Comparison of ENCODE assay signal across 12 cellular contexts in the genomic region with DNA sequence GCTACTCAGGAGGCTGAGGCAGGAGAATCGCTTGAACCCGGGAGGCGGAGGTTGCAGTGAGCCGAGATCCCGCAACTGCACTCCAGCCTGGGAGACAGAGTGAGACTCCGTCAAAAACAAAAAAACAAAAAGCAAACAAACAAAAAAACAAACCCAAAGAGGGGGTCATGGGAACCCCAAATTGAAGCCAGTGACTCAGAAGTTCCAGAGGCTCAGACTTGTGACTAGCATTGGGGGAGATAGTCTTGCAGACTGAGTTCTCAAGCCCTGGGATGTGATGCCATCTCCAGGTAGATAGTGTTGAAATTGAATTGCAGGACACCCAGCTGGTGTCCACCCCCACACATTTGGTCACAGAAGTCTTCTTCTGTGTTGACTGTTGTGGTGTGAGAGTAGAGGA. TPM values are rescaled to one million over a fixed set of nuclear protein-coding genes. Genes with fewer than 3 reads are reported as not detected.
DNase-seq lines count a peak whose midpoint lies in the region; ATAC-seq, FAIRE-seq and TF ChIP-seq lines count a peak whose summit lies in the region.
"Had no signal": no experiment of that assay in that cellular context is flagged by ENCODE, and none has a peak within 500 bp of the region (broad histone marks: within the 10 kb centered on the region; RNA-seq: fewer than 3 reads in every experiment).

No MANE protein-coding gene starts in this region.

- H3K27ac ChIP-seq in upper lobe of left lung (peak overlapping the region in 3 of 4 donors; percentile 47 to 74 (median 69)), kidney (ENCODE audit: low read depth in 2 of 2, low read length in 2 of 2) (peak overlapping the region in 1 of 2 donors; percentile 85)
- H3K27ac ChIP-seq: Peyer's patch had no signal

- no peak for FAIRE-seq in kidney (lab: Jason Lieb, UNC)
- FAIRE-seq: endometrium had no signal

- H3K9me3 Mint-ChIP-seq in natural killer cell treated with Interleukin-12 subunit alpha and Interleukin-12 subunit beta and Interleukin-15 and Interleukin-18, amount 100 ng/mL, for 72 hours = no peaks in the 10 kb centered on the region
- H3K9me3 Mint-ChIP-seq in natural killer cell = no peaks in the 10 kb centered on the region
- peaks cover 3% of the 10 kb centered on the region for H3K9me3 Mint-ChIP-seq in activated CD4-positive, alpha-beta memory T cell treated with anti-CD3 and anti-CD28 coated beads, Interleukin-2, amount 10 ng/mL, durations not matched to agents 7 days and 5 days

- H3K9me3 ChIP-seq in upper lobe of left lung (no peaks in the 10 kb centered on the region), kidney (ENCODE audit: control insufficient read depth in 1 of 2, low read length in 2 of 2) (no peaks in the 10 kb centered on the region)
- H3K9me3 ChIP-seq: Peyer's patch had no signal

- H3K4me3 ChIP-seq in fibroblast of villous mesenchyme (ENCODE audit: low read depth, low read length) (no peak overlapping the region), upper lobe of left lung (no peak overlapping the region), kidney (ENCODE audit: low read length in 2 of 2) (no peak overlapping the region)
- H3K4me3 ChIP-seq: Peyer's patch had no signal

- 92 to 93% methylated on average over 6 of the region's 6 CpGs for WGBS in upper lobe of left lung, 2 donors

- POLR2A ChIA-PET in activated CD4-positive, alpha-beta memory T cell treated with anti-CD3 and anti-CD28 coated beads, Interleukin-2, amount 10 ng/mL, durations not matched to agents 7 days and 5 days (lab: Charles Lee) = no interaction called here
- POLR2A ChIA-PET in GM10248 (lab: Yijun Ruan, JAX) = no interaction called here

- no peaks in the 10 kb centered on the region for H3K27me3 Mint-ChIP-seq in natural killer cell treated with Interleukin-12 subunit alpha and Interleukin-12 subunit beta and Interleukin-15 and Interleukin-18, amount 100 ng/mL, for 72 hours
- no peaks in the 10 kb centered on the region for H3K27me3 Mint-ChIP-seq in natural killer cell (ENCODE audit: low read depth in 2 of 2)
- H3K27me3 Mint-ChIP-seq in activated CD4-positive, alpha-beta memory T cell treated with anti-CD3 and anti-CD28 coated beads, Interleukin-2, amount 10 ng/mL, durations not matched to agents 7 days and 5 days = peaks cover 1% of the 10 kb centered on the region
- H3K27me3 Mint-ChIP-seq: CD4-positive, alpha-beta memory T cell had no signal

- no peak for ATAC-seq in natural killer cell treated with Interleukin-12 subunit alpha and Interleukin-12 subunit beta and Interleukin-15 and Interleukin-18, amount 100 ng/mL, for 72 hours
- ATAC-seq in natural killer cell (no peak), upper lobe of left lung (ENCODE audit: low FRiP score in 2 of 2) (no peak)

- H3K36me3 ChIP-seq in upper lobe of left lung (no peaks in the 10 kb centered on the region), kidney (ENCODE audit: control insufficient read depth in 1 of 2, insufficient read depth in 2 of 2, low read length in 2 of 2) (no peaks in the 10 kb centered on the region)
- H3K36me3 ChIP-seq: Peyer's patch had no signal

- no peak overlapping the region for H3K4me3 Mint-ChIP-seq in natural killer cell treated with Interleukin-12 subunit alpha and Interleukin-12 subunit beta and Interleukin-15 and Interleukin-18, amount 100 ng/mL, for 72 hours
- H3K4me3 Mint-ChIP-seq in natural killer cell = no peak overlapping the region
- no peak overlapping the region for H3K4me3 Mint-ChIP-seq in activated CD4-positive, alpha-beta memory T cell treated with anti-CD3 and anti-CD28 coated beads, Interleukin-2, amount 10 ng/mL, durations not matched to agents 7 days and 5 days
- H3K4me3 Mint-ChIP-seq: CD4-positive, alpha-beta memory T cell had no signal

- H3K27ac Mint-ChIP-seq in natural killer cell treated with Interleukin-12 subunit alpha and Interleukin-12 subunit beta and Interleukin-15 and Interleukin-18, amount 100 ng/mL, for 72 hours = no peak overlapping the region
- no peak overlapping the region for H3K27ac Mint-ChIP-seq in natural killer cell
- H3K27ac Mint-ChIP-seq in activated CD4-positive, alpha-beta memory T cell treated with anti-CD3 and anti-CD28 coated beads, Interleukin-2, amount 10 ng/mL, durations not matched to agents 7 days and 5 days = no peak overlapping the region

- H3K27me3 ChIP-seq in upper lobe of left lung = no peaks in the 10 kb centered on the region
- H3K27me3 ChIP-seq: Peyer's patch had no signal

- TF ChIP-seq EP300 in upper lobe of left lung (IDR thresholded peaks at IDR 0.05) = no peak

- intact Hi-C loops in natural killer cell (cut with micrococcal nuclease) (no loop called here), kidney (cut with DNase I) (no loop called here)

- CTCF ChIA-PET in activated CD4-positive, alpha-beta memory T cell treated with anti-CD3 and anti-CD28 coated beads, Interleukin-2, amount 10 ng/mL, durations not matched to agents 7 days and 5 days (lab: Charles Lee) = interaction anchor here (1.5 kb wide), 1 partner anchor 41 kb away, joined by 3 read pairs; no protein-coding TSS in a partner anchor
- CTCF ChIA-PET in GM10248 (lab: Yijun Ruan, JAX) = interaction anchor here (1.5 to 2.0 kb wide), 2 partner anchors 43 to 84 kb away, joined by 3 to 4 read pairs; no protein-coding TSS in a partner anchor

- peaks cover 11 to 17% (median 13%) of the 10 kb centered on the region in 4 donors for H3K4me1 ChIP-seq in upper lobe of left lung
- H3K4me1 ChIP-seq in kidney (ENCODE audit: control insufficient read depth in 1 of 2, insufficient read depth in 1 of 2, low read depth in 1 of 2, low read length in 2 of 2) = peaks cover 0 to 11% of the 10 kb centered on the region in 2 donors

- H3K36me3 Mint-ChIP-seq in natural killer cell treated with Interleukin-12 subunit alpha and Interleukin-12 subunit beta and Interleukin-15 and Interleukin-18, amount 100 ng/mL, for 72 hours = no peaks in the 10 kb centered on the region
- no peaks in the 10 kb centered on the region for H3K36me3 Mint-ChIP-seq in natural killer cell
- peaks cover 13% of the 10 kb centered on the region for H3K36me3 Mint-ChIP-seq in activated CD4-positive, alpha-beta memory T cell treated with anti-CD3 and anti-CD28 coated beads, Interleukin-2, amount 10 ng/mL, durations not matched to agents 7 days and 5 days (ENCODE audit: low read depth)
- H3K36me3 Mint-ChIP-seq: CD4-positive, alpha-beta memory T cell had no signal

- TF ChIP-seq CTCF in natural killer cell (IDR thresholded peaks at IDR 0.05) (no peak), fibroblast of villous mesenchyme (IDR thresholded peaks at IDR 0.05; ENCODE audit: insufficient read depth, low read depth, low read length) (no peak), upper lobe of left lung (IDR thresholded peaks at IDR 0.05) (no peak), kidney (IDR thresholded peaks at IDR 0.05; ENCODE audit: borderline replicate concordance, extremely low read depth, insufficient read depth) (no peak), GM10248 (IDR thresholded peaks at IDR 0.05; ENCODE audit: control extremely low read depth, extremely low read depth, low read depth, missing control alignments) (no peak)

- H3K9ac ChIP-seq in kidney (ENCODE audit: low read length in 2 of 2) = no peak overlapping the region

- peak; percentile 12 for DNase-seq in natural killer cell treated with Interleukin-12 subunit alpha and Interleukin-12 subunit beta and Interleukin-15 and Interleukin-18, amount 100 ng/mL, for 72 hours (ENCODE audit: low spot score)
- DNase-seq in natural killer cell = no peak
- peak; percentile 29 for DNase-seq in activated CD4-positive, alpha-beta memory T cell treated with anti-CD3 and anti-CD28 coated beads, Interleukin-2, amount 10 ng/mL, durations not matched to agents 7 days and 5 days
- DNase-seq in fibroblast of villous mesenchyme (ENCODE audit: low read depth) = peak; percentile 56
- DNase-seq in upper lobe of left lung = no peak
- no peak for DNase-seq in germinal center (ENCODE audit: low spot score)
- no peak for DNase-seq in kidney
- no peak for DNase-seq in GM10248 (ENCODE audit: extremely low spot score)
- DNase-seq: CD4-positive, alpha-beta memory T cell; KG1 had no signal

- H3K4me1 Mint-ChIP-seq in natural killer cell treated with Interleukin-12 subunit alpha and Interleukin-12 subunit beta and Interleukin-15 and Interleukin-18, amount 100 ng/mL, for 72 hours (ENCODE audit: low read depth in 2 of 2) = peaks cover 3 to 13% of the 10 kb centered on the region in 2 donors
- no peaks in the 10 kb centered on the region for H3K4me1 Mint-ChIP-seq in natural killer cell
- peaks cover 51% of the 10 kb centered on the region for H3K4me1 Mint-ChIP-seq in activated CD4-positive, alpha-beta memory T cell treated with anti-CD3 and anti-CD28 coated beads, Interleukin-2, amount 10 ng/mL, durations not matched to agents 7 days and 5 days

- no peak for TF ChIP-seq POLR2A in upper lobe of left lung (IDR thresholded peaks at IDR 0.05)

RNA-seq across cellular contexts. Expression of a gene that starts 24.9 kb away (rescaled TPM):
- total RNA-seq in natural killer cell treated with Interleukin-12 subunit alpha and Interleukin-12 subunit beta and Interleukin-15 and Interleukin-18, amount 100 ng/mL, for 72 hours = 1,000 to 10,000 TPM; 2,254 to 2,801 TPM
- total RNA-seq in natural killer cell = 100 to 1,000 TPM; 254 to 299 (median 266) TPM
- total RNA-seq in activated CD4-positive, alpha-beta memory T cell treated with anti-CD3 and anti-CD28 coated beads, Interleukin-2, amount 10 ng/mL, durations not matched to agents 7 days and 5 days = 1,000 to 10,000 TPM; 2,453 to 2,472 TPM
- 1,401 and 1,535 TPM in 2 replicates for total RNA-seq in fibroblast of villous mesenchyme
- total RNA-seq in upper lobe of left lung = 1,000 to 10,000 TPM in 1 of 6 donors, 100 to 1,000 TPM in 5; 259 to 1,187 (median 717) TPM
- total RNA-seq in kidney = 1,164 TPM
- polyA plus RNA-seq in kidney (ENCODE audit: insufficient read depth, low read depth, low replicate concordance) = 1,321 TPM

RNA-seq across cellular contexts. Expression of a gene that starts 42.3 kb away (rescaled TPM):
- not detected for total RNA-seq in natural killer cell treated with Interleukin-12 subunit alpha and Interleukin-12 subunit beta and Interleukin-15 and Interleukin-18, amount 100 ng/mL, for 72 hours
- total RNA-seq in natural killer cell (not detected), fibroblast of villous mesenchyme (not detected in 2 replicates), upper lobe of left lung (not detected), kidney (not detected)
- total RNA-seq in activated CD4-positive, alpha-beta memory T cell treated with anti-CD3 and anti-CD28 coated beads, Interleukin-2, amount 10 ng/mL, durations not matched to agents 7 days and 5 days = under 1 TPM in 1 of 2 experiments, not detected in 1; 0.18 TPM
- polyA plus RNA-seq in kidney (ENCODE audit: insufficient read depth, low read depth, low replicate concordance) = not detected
- total RNA-seq: CD4-positive, alpha-beta memory T cell; Peyer's patch had no signal

Comparison
In these comparisons a context has a peak if more than half of its experiments do, and no peak if none do; other contexts are left out.
1. DNase-seq: peak in natural killer cell treated with Interleukin-12 subunit alpha and Interleukin-12 subunit beta and Interleukin-15 and Interleukin-18, amount 100 ng/mL, for 72 hours (single experiment), activated CD4-positive, alpha-beta memory T cell treated with anti-CD3 and anti-CD28 coated beads, Interleukin-2, amount 10 ng/mL, durations not matched to agents 7 days and 5 days (single experiment) and fibroblast of villous mesenchyme (single experiment); none in natural killer cell (single experiment), upper lobe of left lung (0 of 2), germinal center (single experiment), kidney (single experiment) and GM10248 (single experiment).